ENCODE assay signal across 26 cellular contexts in genomic region chr13:46043647-46044046, GRCh38.
"Had no signal": no experiment of that assay in that cellular context is flagged by ENCODE, and none has a peak within 500 bp of the region (broad histone marks: within the 10 kb centered on the region; RNA-seq: fewer than 3 reads in every experiment).

No MANE protein-coding gene starts in this region.

- H3K4me3 Mint-ChIP-seq: naive thymus-derived CD8-positive, alpha-beta T cell; nephron; neural crest cell; stimulated activated effector memory CD8-positive, alpha-beta T cell treated with anti-CD3 and anti-CD28 coated beads, Interleukin-12 subunit alpha, Interleukin-12 subunit beta, amount 100 ng/mL, for 72 hours; stimulated activated naive CD8-positive, alpha-beta T cell treated with anti-CD3 and anti-CD28 coated beads, Interleukin-15, Interleukin-2, amounts not matched to agents 100 ng/mL and 50 ng/mL, for 24 hours had no signal

- H3K27ac Mint-ChIP-seq: naive thymus-derived CD8-positive, alpha-beta T cell; nephron; progenitor cell of endocrine pancreas; stimulated activated effector memory CD8-positive, alpha-beta T cell treated with anti-CD3 and anti-CD28 coated beads, Interleukin-12 subunit alpha, Interleukin-12 subunit beta, amount 100 ng/mL, for 72 hours; stimulated activated naive CD8-positive, alpha-beta T cell treated with anti-CD3 and anti-CD28 coated beads, Interleukin-15, Interleukin-2, amounts not matched to agents 100 ng/mL and 50 ng/mL, for 24 hours had no signal

- H3K4me1 ChIP-seq: left lung, lower lobe of right lung, right atrium auricular region, suprapubic skin, upper lobe of right lung had no signal

- DNase-seq: hippocampal formation; kidney glomerular epithelial cell; left cardiac atrium; left lung; lower lobe of right lung; mammary epithelial cell; mesenchymal stem cell; naive thymus-derived CD8-positive, alpha-beta T cell; nucleus accumbens; spleen; stimulated activated CD4-positive, alpha-beta T cell treated with anti-CD3 and anti-CD28 coated beads, Interleukin-4, amount 100 ng/mL, for 24 hours; stimulated activated naive CD4-positive, alpha-beta T cell; tibial artery; trophoblast cell; upper lobe of right lung had no signal

- FAIRE-seq: urothelium cell line had no signal

- H3K9me3 Mint-ChIP-seq: naive thymus-derived CD8-positive, alpha-beta T cell; nephron; neural crest cell; stimulated activated effector memory CD8-positive, alpha-beta T cell treated with anti-CD3 and anti-CD28 coated beads, Interleukin-12 subunit alpha, Interleukin-12 subunit beta, amount 100 ng/mL, for 72 hours; stimulated activated naive CD8-positive, alpha-beta T cell treated with anti-CD3 and anti-CD28 coated beads, Interleukin-15, Interleukin-2, amounts not matched to agents 100 ng/mL and 50 ng/mL, for 24 hours had no signal

- H3K27me3 Mint-ChIP-seq: naive thymus-derived CD8-positive, alpha-beta T cell; progenitor cell of endocrine pancreas; stimulated activated naive CD8-positive, alpha-beta T cell treated with anti-CD3 and anti-CD28 coated beads, Interleukin-15, Interleukin-2, amounts not matched to agents 100 ng/mL and 50 ng/mL, for 24 hours had no signal

- H3K27ac ChIP-seq: left lung, lower lobe of right lung, right atrium auricular region, skin epidermis, spleen, suprapubic skin, thoracic aorta, tibial artery, upper lobe of right lung had no signal

- H3K4me3 ChIP-seq: left lung, lower lobe of right lung, right atrium auricular region, skin epidermis, spleen, suprapubic skin, thoracic aorta, tibial artery, upper lobe of right lung had no signal

- ATAC-seq: left cardiac atrium; left lung; lower lobe of right lung; naive thymus-derived CD8-positive, alpha-beta T cell; sciatic nerve; stimulated activated effector memory CD8-positive, alpha-beta T cell treated with anti-CD3 and anti-CD28 coated beads, Interleukin-12 subunit alpha, Interleukin-12 subunit beta, amount 100 ng/mL, for 72 hours; upper lobe of right lung had no signal

- H3K9me3 ChIP-seq: left lung, lower lobe of right lung, right atrium auricular region, spleen, suprapubic skin, thoracic aorta, tibial artery, upper lobe of right lung had no signal

- H3K36me3 ChIP-seq: thoracic aorta had no signal

- H3K27me3 ChIP-seq: left lung, right atrium auricular region, spleen, suprapubic skin, tibial artery, upper lobe of right lung had no signal
